9 cellular contexts compared by ENCODE assay signal in genomic region chr3:127823590-127823857, GRCh38. TPM values are rescaled to one million over a fixed set of nuclear protein-coding genes. Genes with fewer than 3 reads are reported as not detected.
A peak's percentile ranks its signal among the peaks of the same experiment; 100 is the strongest.
DNase-seq lines count a peak whose midpoint lies in the region; ATAC-seq, FAIRE-seq and TF ChIP-seq lines count a peak whose summit lies in the region.
"Had no signal": no experiment of that assay in that cellular context is flagged by ENCODE, and none has a peak within 500 bp of the region (broad histone marks: within the 10 kb centered on the region; RNA-seq: fewer than 3 reads in every experiment).

No MANE protein-coding gene starts in this region.

- H3K36me3 Mint-ChIP-seq in chondrocyte (ENCODE audit: low read depth): peaks cover 4% of the 10 kb centered on the region
- H3K36me3 Mint-ChIP-seq in natural killer cell treated with Interleukin-12 subunit alpha and Interleukin-12 subunit beta and Interleukin-15 and Interleukin-18, amount 100 ng/mL, for 72 hours: peaks cover 6% of the 10 kb centered on the region

- H3K27me3 Mint-ChIP-seq in chondrocyte (ENCODE audit: low read depth): no peaks in the 10 kb centered on the region
- H3K27me3 Mint-ChIP-seq in natural killer cell treated with Interleukin-12 subunit alpha and Interleukin-12 subunit beta and Interleukin-15 and Interleukin-18, amount 100 ng/mL, for 72 hours: peaks cover 26 to 37% of the 10 kb centered on the region in 2 donors

- H3K27ac ChIP-seq in ACC112 (ENCODE audit: low read depth, low read length): no peak overlapping the region

- peak overlapping the region; percentile 75 for H2AFZ ChIP-seq in ACC112 (ENCODE audit: low read length, unreplicated experiment)

- DNase-seq in HTR-8/SVneo (ENCODE audit: insufficient read length, low spot score) (no peak), chondrocyte (ENCODE audit: low spot score) (no peak), NCI-H510A (lab: John Stamatoyannopoulos, UW) (no peak), SK-N-DZ (ENCODE audit: low spot score) (no peak), HPDE6-E6E7 (ENCODE audit: extremely low spot score) (no peak)
- DNase-seq in natural killer cell treated with Interleukin-12 subunit alpha and Interleukin-12 subunit beta and Interleukin-15 and Interleukin-18, amount 100 ng/mL, for 72 hours (ENCODE audit: low spot score): no peak
- no peak for DNase-seq in activated CD8-positive, alpha-beta memory T cell treated with anti-CD3 and anti-CD28 coated beads, Interleukin-2, amount 50 U/mL, for 4 hours
- DNase-seq: SHP77 treated with DMSO at 0.1 percent for 48 hours had no signal

- H3K4me3 ChIP-seq in ACC112 (ENCODE audit: low read depth, low read length): peak overlapping the region; percentile 96

- H3K27ac Mint-ChIP-seq in chondrocyte (ENCODE audit: unreplicated experiment): no peak overlapping the region
- no peak overlapping the region for H3K27ac Mint-ChIP-seq in natural killer cell treated with Interleukin-12 subunit alpha and Interleukin-12 subunit beta and Interleukin-15 and Interleukin-18, amount 100 ng/mL, for 72 hours

- no peaks in the 10 kb centered on the region for H3K27me3 ChIP-seq in ACC112 (ENCODE audit: insufficient read depth, low read length)

- ATAC-seq in natural killer cell treated with Interleukin-12 subunit alpha and Interleukin-12 subunit beta and Interleukin-15 and Interleukin-18, amount 100 ng/mL, for 72 hours: peak in 1 of 2 donors; percentile 29

- H3K9me3 Mint-ChIP-seq in chondrocyte (ENCODE audit: low read depth): peaks cover 11% of the 10 kb centered on the region
- H3K9me3 Mint-ChIP-seq in natural killer cell treated with Interleukin-12 subunit alpha and Interleukin-12 subunit beta and Interleukin-15 and Interleukin-18, amount 100 ng/mL, for 72 hours: no peaks in the 10 kb centered on the region

- FAIRE-seq in HTR-8/SVneo (lab: Jason Lieb, UNC): peak; percentile 59

- H3K4me1 ChIP-seq in ACC112 (ENCODE audit: control insufficient read depth, insufficient read depth, low read length, unreplicated experiment): peaks cover 24% of the 10 kb centered on the region

- H3K79me2 ChIP-seq in ACC112 (ENCODE audit: control insufficient read depth, insufficient read depth, low read length, unreplicated experiment): peaks cover 20% of the 10 kb centered on the region

- no peak for TF ChIP-seq CTCF in chondrocyte (IDR thresholded peaks at IDR 0.05)

- H3K4me1 Mint-ChIP-seq in chondrocyte (ENCODE audit: low read depth): peaks cover 39% of the 10 kb centered on the region
- peaks cover 6 to 12% of the 10 kb centered on the region in 2 donors for H3K4me1 Mint-ChIP-seq in natural killer cell treated with Interleukin-12 subunit alpha and Interleukin-12 subunit beta and Interleukin-15 and Interleukin-18, amount 100 ng/mL, for 72 hours (ENCODE audit: low read depth in 2 of 2)

- peaks cover 4% of the 10 kb centered on the region; the same call in 1 of the 2 replicates for H3K36me3 ChIP-seq in ACC112 (ENCODE audit: insufficient read depth, low read length)

- H3K4me3 Mint-ChIP-seq in chondrocyte (ENCODE audit: unreplicated experiment): peak overlapping the region; percentile 56
- peak overlapping the region; percentile 58 for H3K4me3 Mint-ChIP-seq in natural killer cell treated with Interleukin-12 subunit alpha and Interleukin-12 subunit beta and Interleukin-15 and Interleukin-18, amount 100 ng/mL, for 72 hours

RNA-seq across cellular contexts. Expression of gene MGLL, which starts 1.2 kb away (rescaled TPM):
- 36.4 to 61.0 TPM (median 59.5 TPM) in 3 replicates for total RNA-seq in chondrocyte
- total RNA-seq in natural killer cell treated with Interleukin-12 subunit alpha and Interleukin-12 subunit beta and Interleukin-15 and Interleukin-18, amount 100 ng/mL, for 72 hours: 1 to 10 TPM; 2.1 to 3.2 TPM
- not detected in 2 replicates for polyA plus RNA-seq in SK-N-DZ (2014; cell fraction: cytosol; rRNA removed)
- not detected in 2 replicates for polyA plus RNA-seq in SK-N-DZ (2014; cell fraction: nucleus; rRNA removed)
